ENCODE assay signal across 9 cellular contexts in genomic region chr7:106717254-106717996, GRCh38. TPM values are rescaled to one million over a fixed set of nuclear protein-coding genes. Genes with fewer than 3 reads are reported as not detected.
DNase-seq lines count a peak whose midpoint lies in the region; ATAC-seq and TF ChIP-seq lines count a peak whose summit lies in the region.
"Had no signal": no experiment of that assay in that cellular context is flagged by ENCODE, and none has a peak within 500 bp of the region (broad histone marks: within the 10 kb centered on the region; RNA-seq: fewer than 3 reads in every experiment).

No MANE protein-coding gene starts in this region.

- 67 to 83% methylated on average over 1 of the region's 1 CpG for WGBS in transverse colon (ENCODE audit: low coverage in 1 of 2), 2 donors

- no peak for TF ChIP-seq POLR2A in transverse colon (IDR thresholded peaks at IDR 0.05)

- no peak for DNase-seq in HEK293T (ENCODE audit: extremely low spot score)
- peak; percentile 5 for DNase-seq in RPMI7951 (ENCODE audit: low read depth)
- DNase-seq in fibroblast of lung (ENCODE audit: low read depth in 2 of 2): peak in 1 of 2 donors; percentile 26
- no peak for DNase-seq in transverse colon
- no peak for DNase-seq in mucosa of gallbladder (ENCODE audit: low spot score)
- DNase-seq in NK-92 treated with Interleukin-12 subunit alpha and Interleukin-12 subunit beta, amount 100 ng/mL, for 24 hours (lab: John Stamatoyannopoulos, UW): no peak
- DNase-seq: Right ventricle myocardium superior had no signal

- no peak overlapping the region for H2AFZ ChIP-seq in fibroblast of lung (ENCODE audit: low read length)

- TF ChIP-seq CTCF in fibroblast of lung (conservative IDR thresholded peaks at IDR 0.05 in 1 of 2, IDR thresholded peaks at IDR 0.05 in 1 of 2; ENCODE audit: low read depth in 1 of 2, low read length in 2 of 2) (no peak), transverse colon (IDR thresholded peaks at IDR 0.05) (no peak)

- no peaks in the 10 kb centered on the region for H3K9me3 ChIP-seq in fibroblast of lung (ENCODE audit: control insufficient read depth, insufficient read depth, low read depth, low read length)
- H3K9me3 ChIP-seq in transverse colon: no peaks in the 10 kb centered on the region
- H3K9me3 ChIP-seq: colonic mucosa had no signal

- intact Hi-C loops in transverse colon (cut with DNase I; ENCODE audit: low total_unique reads): no loop called here

- no peaks in the 10 kb centered on the region for H4K20me1 ChIP-seq in fibroblast of lung (ENCODE audit: control insufficient read depth, extremely low read depth, insufficient read depth, low read length)

- H3K4me3 ChIP-seq in fibroblast of lung (replicated peaks in 1 of 4; ENCODE audit: control extremely low read depth in 1 of 4, insufficient read depth in 1 of 4, low read depth in 3 of 4, low read length in 4 of 4) (no peak overlapping the region), transverse colon (no peak overlapping the region)
- H3K4me3 ChIP-seq: colonic mucosa had no signal

- H3K27ac ChIP-seq in fibroblast of lung (ENCODE audit: insufficient read depth, low read length): peak overlapping the region; percentile 80
- H3K27ac ChIP-seq in transverse colon: peak overlapping the region; percentile 7 to 43 (median 23)
- H3K27ac ChIP-seq: colonic mucosa had no signal

- POLR2A ChIA-PET in HEK293T (lab: Yijun Ruan, JAX): no interaction called here

- H3K79me2 ChIP-seq in fibroblast of lung (ENCODE audit: control insufficient read depth, insufficient read depth, low read length): no peaks in the 10 kb centered on the region

- peaks cover 11% of the 10 kb centered on the region for H3K4me1 ChIP-seq in fibroblast of lung (ENCODE audit: control insufficient read depth, extremely low read depth, insufficient read depth, low read length)
- peaks cover 0 to 20% (median 0%) of the 10 kb centered on the region in 4 donors for H3K4me1 ChIP-seq in transverse colon
- H3K4me1 ChIP-seq: colonic mucosa had no signal

- no peaks in the 10 kb centered on the region for H3K36me3 ChIP-seq in fibroblast of lung (ENCODE audit: control insufficient read depth, insufficient read depth, low read length)
- H3K36me3 ChIP-seq in transverse colon: no peaks in the 10 kb centered on the region
- H3K36me3 ChIP-seq: colonic mucosa had no signal

- H3K9ac ChIP-seq in fibroblast of lung (ENCODE audit: insufficient read depth, low read length): no peak overlapping the region

- TF ChIP-seq EP300 in transverse colon (IDR thresholded peaks at IDR 0.05; ENCODE audit: low read depth): no peak

- in situ Hi-C loops in transverse colon (cut with MboI; ENCODE audit: low pct_ligation_motif_present in 1 of 4, low pct_unique_long_range_greater_than_20kb in 1 of 4, low sequenced_read_pairs in 3 of 4): no loop called here

- CTCF ChIA-PET in HEK293T (lab: Yijun Ruan, JAX): interaction anchor here (0.6 to 0.7 kb wide), 2 partner anchors 13 to 146 kb away, joined by 3 to 8 read pairs; no protein-coding TSS in a partner anchor

- ATAC-seq in GM21786 (IDR thresholded peaks at IDR 0.05; ENCODE audit: unreplicated experiment): no peak

- H3K27me3 ChIP-seq in fibroblast of lung (ENCODE audit: control insufficient read depth, insufficient read depth, low read length) (no peaks in the 10 kb centered on the region), transverse colon (no peaks in the 10 kb centered on the region)
- H3K27me3 ChIP-seq: colonic mucosa had no signal

- H3K4me2 ChIP-seq in fibroblast of lung (ENCODE audit: extremely low read depth, insufficient read depth, low read length): peak overlapping the region; percentile 66

TF ChIP-seq in HEK293T, 16 proteins besides CTCF, POLR2A, EP300 and RAD21:
- no peak for TF ChIP-seq HDGF (IDR thresholded peaks at IDR 0.05; ENCODE audit: borderline replicate concordance)
- TF ChIP-seq, protein P1, sequence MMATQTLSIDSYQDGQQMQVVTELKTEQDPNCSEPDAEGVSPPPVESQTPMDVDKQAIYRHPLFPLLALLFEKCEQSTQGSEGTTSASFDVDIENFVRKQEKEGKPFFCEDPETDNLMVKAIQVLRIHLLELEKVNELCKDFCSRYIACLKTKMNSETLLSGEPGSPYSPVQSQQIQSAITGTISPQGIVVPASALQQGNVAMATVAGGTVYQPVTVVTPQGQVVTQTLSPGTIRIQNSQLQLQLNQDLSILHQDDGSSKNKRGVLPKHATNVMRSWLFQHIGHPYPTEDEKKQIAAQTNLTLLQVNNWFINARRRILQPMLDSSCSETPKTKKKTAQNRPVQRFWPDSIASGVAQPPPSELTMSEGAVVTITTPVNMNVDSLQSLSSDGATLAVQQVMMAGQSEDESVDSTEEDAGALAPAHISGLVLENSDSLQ (IDR thresholded peaks at IDR 0.05): peak; percentile 54

RNA-seq across cellular contexts. Expression of gene CCDC71L, which starts 56.5 kb away (rescaled TPM):
- 19.2 and 19.6 TPM in 2 replicates for total RNA-seq in RPMI7951 (2014; rRNA removed; shearing (Covaris generic))
- total RNA-seq in fibroblast of lung: 36.7 and 39.1 TPM in 2 replicates
- polyA plus RNA-seq in fibroblast of lung: 20.3 and 25.7 TPM in 2 replicates
- polyA plus RNA-seq in fibroblast of lung (2012): 28.9 and 40.6 TPM in 2 replicates
- 5.4 and 8.2 TPM in 2 replicates for polyA minus RNA-seq in fibroblast of lung (ENCODE audit: low replicate concordance)
- total RNA-seq in transverse colon: 10 to 100 TPM; 23.6 to 49.7 (median 27.8) TPM
- total RNA-seq in mucosa of gallbladder: 20.4 TPM
